Comparison of ENCODE assay signal across 10 cellular contexts in genomic region chr15:88649753-88650551, GRCh38. TPM values are rescaled to one million over a fixed set of nuclear protein-coding genes. Genes with fewer than 3 reads are reported as not detected.
A peak's percentile ranks its signal among the peaks of the same experiment; 100 is the strongest.
DNase-seq lines count a peak whose midpoint lies in the region; ATAC-seq and TF ChIP-seq lines count a peak whose summit lies in the region.
"Had no signal": no experiment of that assay in that cellular context is flagged by ENCODE, and none has a peak within 500 bp of the region (broad histone marks: within the 10 kb centered on the region; RNA-seq: fewer than 3 reads in every experiment).

No MANE protein-coding gene starts in this region.

- H3K27ac ChIP-seq in foreskin keratinocyte = peak overlapping the region; percentile 61
- H3K27ac ChIP-seq in skin epidermis = peak overlapping the region in 14 of 21 experiments; percentile 24 to 81 (median 67)
- H3K27ac ChIP-seq in smooth muscle cell (ENCODE audit: low read depth) = no peak overlapping the region
- H3K27ac ChIP-seq: PC-9 had no signal

- peak overlapping the region; percentile 100 for H3K27ac Mint-ChIP-seq in T-helper 17 cell

- no peaks in the 10 kb centered on the region for H4K20me1 ChIP-seq in smooth muscle cell (ENCODE audit: low read depth)

- intact Hi-C loops in left colon (cut with DNase I, micrococcal nuclease) = loop anchor here in 1 of 2 donors (10.0 kb wide), 1 partner anchor 185 kb away; no protein-coding TSS in a partner anchor

- no peak overlapping the region for H3K4me3 ChIP-seq in skin epidermis
- no peak overlapping the region for H3K4me3 ChIP-seq in foreskin fibroblast (ENCODE audit: low read depth in 1 of 2, low read length in 2 of 2)
- H3K4me3 ChIP-seq in smooth muscle cell = no peak overlapping the region
- H3K4me3 ChIP-seq: MG63, PC-9 had no signal

- H3K36me3 Mint-ChIP-seq in T-helper 17 cell (ENCODE audit: low read depth) = peaks cover 11% of the 10 kb centered on the region

- ATAC-seq in GM21423 (IDR thresholded peaks at IDR 0.05; ENCODE audit: unreplicated experiment) = peak; percentile 6
- no peak for ATAC-seq in T-helper 17 cell
- no peak for ATAC-seq in foreskin keratinocyte
- ATAC-seq in left colon = no peak

- no peaks in the 10 kb centered on the region for H3K9me3 ChIP-seq in T-helper 17 cell (ENCODE audit: control insufficient read depth, low read length, poor library complexity, severe bottlenecking)
- H3K9me3 ChIP-seq in smooth muscle cell (replicated peaks; ENCODE audit: low read depth) = no peaks in the 10 kb centered on the region
- H3K9me3 ChIP-seq: MG63 had no signal

- TF ChIP-seq CTCF in foreskin keratinocyte (conservative IDR thresholded peaks at IDR 0.05) (no peak), GM13977 (IDR thresholded peaks at IDR 0.05; ENCODE audit: extremely low read depth, insufficient read depth, missing control alignments) (no peak), foreskin fibroblast (IDR thresholded peaks at IDR 0.05; ENCODE audit: low read depth, low read length) (no peak), smooth muscle cell (IDR thresholded peaks at IDR 0.05; ENCODE audit: borderline replicate concordance, insufficient read depth, poor library complexity, severe bottlenecking) (no peak)

- H3K4me1 Mint-ChIP-seq in T-helper 17 cell = peaks cover 60% of the 10 kb centered on the region

- H3K4me1 ChIP-seq in foreskin keratinocyte = peaks cover 16% of the 10 kb centered on the region
- H3K4me1 ChIP-seq in smooth muscle cell (ENCODE audit: low read depth) = no peaks in the 10 kb centered on the region

- H3K9ac ChIP-seq in smooth muscle cell (ENCODE audit: low read depth) = no peak overlapping the region

- H3K27me3 ChIP-seq in foreskin keratinocyte (no peaks in the 10 kb centered on the region), smooth muscle cell (ENCODE audit: low read depth) (no peaks in the 10 kb centered on the region)
- H3K27me3 ChIP-seq: MG63 had no signal

- peak overlapping the region; percentile 87 for H3K4me3 Mint-ChIP-seq in T-helper 17 cell

- no peaks in the 10 kb centered on the region for H3K79me2 ChIP-seq in smooth muscle cell (ENCODE audit: low read depth)

- 84% methylated on average over 23 of the region's 23 CpGs for WGBS in smooth muscle cell (ENCODE audit: low lambda C conversion rate)

- H3K27me3 Mint-ChIP-seq in T-helper 17 cell = no peaks in the 10 kb centered on the region

- no peak overlapping the region for H3K4me2 ChIP-seq in smooth muscle cell

- in situ Hi-C loops in GM13977 (cut with MboI; ENCODE audit: low pct_unique_long_range_greater_than_20kb, low sequenced_read_pairs, unreplicated experiment) = no loop called here

- DNase-seq in T-helper 17 cell (no peak), foreskin keratinocyte (no peak), GM13977 (ENCODE audit: low spot score) (no peak), foreskin fibroblast (no peak), left colon (no peak), smooth muscle cell (lab: John Stamatoyannopoulos, UW; ENCODE audit: unreplicated experiment) (no peak)
- DNase-seq: PC-9 had no signal

- H3K36me3 ChIP-seq in smooth muscle cell (ENCODE audit: low read depth) = no peaks in the 10 kb centered on the region
- H3K36me3 ChIP-seq: MG63 had no signal

- no peak overlapping the region for H2AFZ ChIP-seq in smooth muscle cell (ENCODE audit: low read depth)
- H2AFZ ChIP-seq: PC-9 had no signal

- no peaks in the 10 kb centered on the region for H3F3A ChIP-seq in smooth muscle cell (ENCODE audit: low read depth)

RNA-seq across cellular contexts. Expression of gene ISG20, which starts 11.1 kb away (rescaled TPM):
- total RNA-seq in T-helper 17 cell (100 to 1,000 TPM; 124 to 141 TPM), foreskin keratinocyte (8.3 and 15.2 TPM in 2 replicates), left colon (10 to 100 TPM; 46.2 to 85.5 TPM), smooth muscle cell (0.81 and 1.2 TPM in 2 replicates)
- polyA plus RNA-seq in foreskin keratinocyte (14.6 and 24.8 TPM in 2 replicates), smooth muscle cell (1.1 and 2.6 TPM in 2 replicates)

RNA-seq across cellular contexts. Expression of gene AEN, which starts 28.8 kb away (rescaled TPM):
- total RNA-seq in T-helper 17 cell (10 to 100 TPM; 32.2 to 41.0 TPM), foreskin keratinocyte (47.6 and 50.0 TPM in 2 replicates), left colon (10 to 100 TPM; 11.4 to 16.9 TPM), smooth muscle cell (44.5 and 50.1 TPM in 2 replicates)
- polyA plus RNA-seq in foreskin keratinocyte (25.8 and 26.6 TPM in 2 replicates), smooth muscle cell (53.3 and 57.6 TPM in 2 replicates)
